29 cellular contexts compared by ENCODE assay signal in genomic region chr14:29919845-29920244, GRCh38. TPM values are rescaled to one million over a fixed set of nuclear protein-coding genes. Genes with fewer than 3 reads are reported as not detected.
"Had no signal": no experiment of that assay in that cellular context is flagged by ENCODE, and none has a peak within 500 bp of the region (broad histone marks: within the 10 kb centered on the region; RNA-seq: fewer than 3 reads in every experiment).

No MANE protein-coding gene starts in this region.

- H3K36me3 Mint-ChIP-seq: mesothelial cell of epicardium; naive B cell; natural killer cell; neural progenitor cell; stimulated activated effector memory CD8-positive, alpha-beta T cell treated with anti-CD3 and anti-CD28 coated beads, Interleukin-12 subunit alpha, Interleukin-12 subunit beta, amount 100 ng/mL, for 72 hours had no signal

- DNase-seq: islet precursor cell; lower lobe of right lung; mammary epithelial cell; mesenchymal stem cell; naive B cell; natural killer cell; nephron progenitor cell; occipital lobe; ovary; retina; right cardiac atrium; sigmoid colon; small intestine; spleen; stimulated activated CD4-positive, alpha-beta T cell treated with anti-CD3 and anti-CD28 coated beads, Interleukin-4, amount 100 ng/mL, for 24 hours; stimulated activated naive CD4-positive, alpha-beta T cell; tibial artery; trophoblast cell; upper lobe of right lung had no signal

- H3K9me3 Mint-ChIP-seq: mesothelial cell of epicardium, nephron progenitor cell, neural progenitor cell had no signal

- ATAC-seq: lower lobe of right lung; natural killer cell; right cardiac atrium; stimulated activated effector memory CD8-positive, alpha-beta T cell treated with anti-CD3 and anti-CD28 coated beads, Interleukin-12 subunit alpha, Interleukin-12 subunit beta, amount 100 ng/mL, for 72 hours; upper lobe of right lung had no signal

- H3K4me3 Mint-ChIP-seq: mesothelial cell of epicardium; naive B cell; natural killer cell; nephron progenitor cell; neural progenitor cell; stimulated activated effector memory CD8-positive, alpha-beta T cell treated with anti-CD3 and anti-CD28 coated beads, Interleukin-12 subunit alpha, Interleukin-12 subunit beta, amount 100 ng/mL, for 72 hours; stimulated activated naive CD8-positive, alpha-beta T cell treated with anti-CD3 and anti-CD28 coated beads, Interleukin-15, Interleukin-2, amounts not matched to agents 100 ng/mL and 50 ng/mL, for 24 hours had no signal

- H2AFZ ChIP-seq: hepatocyte, neural progenitor cell had no signal

- H3K4me1 Mint-ChIP-seq: natural killer cell; stimulated activated effector memory CD8-positive, alpha-beta T cell treated with anti-CD3 and anti-CD28 coated beads, Interleukin-12 subunit alpha, Interleukin-12 subunit beta, amount 100 ng/mL, for 72 hours had no signal

- H3K4me2 ChIP-seq: hepatocyte, neural progenitor cell had no signal

- H3K9me3 ChIP-seq: lower lobe of right lung, neutrophil, ovary, prostate gland, sigmoid colon, spleen, suprapubic skin, thoracic aorta, tibial artery, upper lobe of right lung had no signal

- H3K27me3 ChIP-seq: hepatocyte, neural progenitor cell, ovary, sigmoid colon, spleen, suprapubic skin, tibial artery, upper lobe of right lung had no signal

- H3K36me3 ChIP-seq: lower lobe of right lung, neural progenitor cell, neutrophil, ovary, prostate gland, sigmoid colon, spleen, suprapubic skin, thoracic aorta, tibial artery, upper lobe of right lung had no signal

- H3K27ac ChIP-seq: hepatocyte, lower lobe of right lung, neural progenitor cell, neutrophil, ovary, prostate gland, sigmoid colon, spleen, suprapubic skin, thoracic aorta, tibial artery, upper lobe of right lung had no signal

- H3K4me1 ChIP-seq: prostate gland, spleen, suprapubic skin had no signal

- H3K9ac ChIP-seq: neural progenitor cell had no signal

- H3K4me3 ChIP-seq: hepatocyte, lower lobe of right lung, neural progenitor cell, ovary, prostate gland, sigmoid colon, spleen, suprapubic skin, thoracic aorta, tibial artery, upper lobe of right lung had no signal

- H3K27ac Mint-ChIP-seq: mesothelial cell of epicardium; naive B cell; natural killer cell; nephron progenitor cell; neural progenitor cell; stimulated activated effector memory CD8-positive, alpha-beta T cell treated with anti-CD3 and anti-CD28 coated beads, Interleukin-12 subunit alpha, Interleukin-12 subunit beta, amount 100 ng/mL, for 72 hours; stimulated activated naive CD8-positive, alpha-beta T cell treated with anti-CD3 and anti-CD28 coated beads, Interleukin-15, Interleukin-2, amounts not matched to agents 100 ng/mL and 50 ng/mL, for 24 hours had no signal

RNA-seq across cellular contexts. Expression of gene PRKD1, which starts 7.8 kb away (rescaled TPM):
- total RNA-seq: mononuclear cell, natural killer cell had no signal
